ENCODE assay signal across 8 cellular contexts in the genomic region with DNA sequence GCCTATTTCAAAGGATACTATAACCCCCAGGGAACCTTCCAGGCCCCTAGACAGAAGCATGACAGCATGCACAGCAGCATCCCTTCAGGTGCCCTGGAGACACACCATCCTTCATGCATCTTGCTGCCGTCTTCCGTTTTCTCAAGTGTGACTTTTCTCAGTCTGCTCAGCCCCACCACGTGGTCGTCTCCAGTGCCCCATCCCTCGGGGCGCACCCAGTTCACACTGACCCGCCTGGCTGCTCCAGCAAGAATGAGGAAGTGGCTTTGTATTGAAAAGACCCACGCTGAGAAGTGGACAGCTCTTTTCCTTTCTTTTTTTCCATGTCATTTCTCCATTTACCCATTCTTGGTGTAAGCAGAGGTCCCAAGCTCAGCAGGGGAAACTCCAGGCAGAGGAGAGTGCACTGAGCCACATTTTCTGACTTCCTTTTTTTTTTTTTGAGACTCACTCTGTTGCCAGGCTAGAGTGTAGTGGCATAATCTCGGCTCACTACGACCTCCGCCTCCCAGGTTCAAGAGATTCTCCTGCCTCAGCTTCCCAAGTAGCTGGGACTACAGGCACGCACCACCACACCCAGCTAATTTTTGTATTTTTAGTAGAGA. TPM values are rescaled to one million over a fixed set of nuclear protein-coding genes. Genes with fewer than 3 reads are reported as not detected.
DNase-seq lines count a peak whose midpoint lies in the region; ATAC-seq and TF ChIP-seq lines count a peak whose summit lies in the region.

No MANE protein-coding gene starts in this region.

- no peaks in the 10 kb centered on the region for H3K9me3 ChIP-seq in OCI-LY7 (ENCODE audit: low read length)
- H3K9me3 ChIP-seq in CD8-positive, alpha-beta memory T cell (ENCODE audit: low read length) = no peaks in the 10 kb centered on the region

- H3K4me3 Mint-ChIP-seq in activated naive CD4-positive, alpha-beta T cell treated with anti-CD3 and anti-CD28 coated beads, Interleukin-2, amount 10 ng/mL, durations not matched to agents 7 days and 5 days = no peak overlapping the region
- H3K4me3 Mint-ChIP-seq in stimulated activated naive CD8-positive, alpha-beta T cell treated with anti-CD3 and anti-CD28 coated beads, Interleukin-15, amount 100 ng/mL, for 72 hours = no peak overlapping the region
- H3K4me3 Mint-ChIP-seq in CD8-positive, alpha-beta memory T cell = peak overlapping the region in 1 of 7 donors; percentile 30

- no peak overlapping the region for H2AFZ ChIP-seq in OCI-LY7 (ENCODE audit: low read length)

- no peak overlapping the region for H3K4me3 ChIP-seq in OCI-LY7 (ENCODE audit: low read depth, low read length, poor library complexity, severe bottlenecking)
- no peak overlapping the region for H3K4me3 ChIP-seq in fibroblast of pulmonary artery (replicated peaks; ENCODE audit: low read depth, low read length)
- no peak overlapping the region for H3K4me3 ChIP-seq in CD8-positive, alpha-beta memory T cell (ENCODE audit: low read length)

- H3K27ac Mint-ChIP-seq in activated naive CD4-positive, alpha-beta T cell treated with anti-CD3 and anti-CD28 coated beads, Interleukin-2, amount 10 ng/mL, durations not matched to agents 7 days and 5 days = peak overlapping the region; percentile 20
- H3K27ac Mint-ChIP-seq in stimulated activated naive CD8-positive, alpha-beta T cell treated with anti-CD3 and anti-CD28 coated beads, Interleukin-15, amount 100 ng/mL, for 72 hours = peak overlapping the region in 1 of 2 donors; percentile 68
- H3K27ac Mint-ChIP-seq in CD8-positive, alpha-beta memory T cell = peak overlapping the region in 2 of 8 donors; percentile 37 to 40

- ATAC-seq in stimulated activated naive CD8-positive, alpha-beta T cell treated with anti-CD3 and anti-CD28 coated beads, Interleukin-15, amount 100 ng/mL, for 72 hours = peak; percentile 37
- ATAC-seq in HG03045 (IDR thresholded peaks at IDR 0.05; ENCODE audit: unreplicated experiment) (no peak), HG03159 (IDR thresholded peaks at IDR 0.05; ENCODE audit: unreplicated experiment) (no peak)

- H3K79me2 ChIP-seq in OCI-LY7 (ENCODE audit: insufficient read depth, low read depth, low read length) = no peaks in the 10 kb centered on the region

- no peaks in the 10 kb centered on the region for H3K9me2 ChIP-seq in OCI-LY7 (ENCODE audit: insufficient read depth, low read length)

- no peaks in the 10 kb centered on the region for H3K4me1 ChIP-seq in OCI-LY7 (ENCODE audit: insufficient read depth, low read length, poor library complexity, severe bottlenecking)
- no peaks in the 10 kb centered on the region for H3K4me1 ChIP-seq in CD8-positive, alpha-beta memory T cell (ENCODE audit: insufficient read depth, low read length)

- H3K36me3 ChIP-seq in OCI-LY7 (ENCODE audit: insufficient read depth, low read length) = no peaks in the 10 kb centered on the region
- no peaks in the 10 kb centered on the region for H3K36me3 ChIP-seq in CD8-positive, alpha-beta memory T cell (ENCODE audit: insufficient read depth, low read length)

- POLR2A ChIA-PET in OCI-LY7 (lab: Charles Lee) = no interaction called here
- POLR2A ChIA-PET in CD8-positive, alpha-beta memory T cell (lab: Charles Lee) = no interaction called here

- no TSS peak for BruUV-seq in OCI-LY7 (replicated peaks; lab: Mats Ljungman, UMichigan)

- TF ChIP-seq CTCF in OCI-LY7 (conservative IDR thresholded peaks at IDR 0.05; ENCODE audit: low read length) = no peak
- TF ChIP-seq CTCF in fibroblast of pulmonary artery (IDR thresholded peaks at IDR 0.05; ENCODE audit: low read length, missing control alignments) = no peak

- H3K9me3 Mint-ChIP-seq in activated naive CD4-positive, alpha-beta T cell treated with anti-CD3 and anti-CD28 coated beads, Interleukin-2, amount 10 ng/mL, durations not matched to agents 7 days and 5 days = no peaks in the 10 kb centered on the region
- H3K9me3 Mint-ChIP-seq in stimulated activated naive CD8-positive, alpha-beta T cell treated with anti-CD3 and anti-CD28 coated beads, Interleukin-15, amount 100 ng/mL, for 72 hours = no peaks in the 10 kb centered on the region
- H3K9me3 Mint-ChIP-seq in CD8-positive, alpha-beta memory T cell = no peaks in the 10 kb centered on the region

- H4K20me1 ChIP-seq in OCI-LY7 (ENCODE audit: insufficient read depth, low read length) = no peaks in the 10 kb centered on the region

- H3K4me2 ChIP-seq in OCI-LY7 (ENCODE audit: low read length) = no peak overlapping the region

- H3K4me1 Mint-ChIP-seq in activated naive CD4-positive, alpha-beta T cell treated with anti-CD3 and anti-CD28 coated beads, Interleukin-2, amount 10 ng/mL, durations not matched to agents 7 days and 5 days = peaks cover 15% of the 10 kb centered on the region
- peaks cover 7% of the 10 kb centered on the region for H3K4me1 Mint-ChIP-seq in stimulated activated naive CD8-positive, alpha-beta T cell treated with anti-CD3 and anti-CD28 coated beads, Interleukin-15, amount 100 ng/mL, for 72 hours
- peaks cover 0 to 3% (median 3%) of the 10 kb centered on the region in 3 donors for H3K4me1 Mint-ChIP-seq in CD8-positive, alpha-beta memory T cell

- intact Hi-C loops in OCI-LY7 (cut with micrococcal nuclease; ENCODE audit: unreplicated experiment) = no loop called here

- CTCF ChIA-PET in activated naive CD4-positive, alpha-beta T cell treated with anti-CD3 and anti-CD28 coated beads, Interleukin-2, amount 10 ng/mL, durations not matched to agents 7 days and 5 days (lab: Charles Lee) = interaction anchor here (0.6 to 3.1 kb wide), 10 partner anchors 10 to 1709 kb away, joined by 3 to 20 read pairs (median 4); a partner anchor contains a TSS
- CTCF ChIA-PET in OCI-LY7 (lab: Charles Lee; ENCODE audit: unreplicated experiment) = interaction anchor here (0.6 kb wide), 1 partner anchor 162 kb away, joined by 3 read pairs; no protein-coding TSS in a partner anchor
- CTCF ChIA-PET in CD8-positive, alpha-beta memory T cell (lab: Charles Lee) = interaction anchor here (0.7 to 5.4 kb wide), 6 partner anchors 10 to 132 kb away, joined by 3 to 44 read pairs (median 5); no protein-coding TSS in a partner anchor

- peaks cover 23% of the 10 kb centered on the region for H3K27me3 Mint-ChIP-seq in activated naive CD4-positive, alpha-beta T cell treated with anti-CD3 and anti-CD28 coated beads, Interleukin-2, amount 10 ng/mL, durations not matched to agents 7 days and 5 days
- H3K27me3 Mint-ChIP-seq in stimulated activated naive CD8-positive, alpha-beta T cell treated with anti-CD3 and anti-CD28 coated beads, Interleukin-15, amount 100 ng/mL, for 72 hours = peaks cover 3% of the 10 kb centered on the region
- H3K27me3 Mint-ChIP-seq in CD8-positive, alpha-beta memory T cell = peaks cover 0 to 4% of the 10 kb centered on the region in 2 donors

- H3K27ac ChIP-seq in OCI-LY7 (ENCODE audit: low read depth, low read length, poor library complexity, severe bottlenecking) = no peak overlapping the region
- H3K27ac ChIP-seq in CD8-positive, alpha-beta memory T cell (ENCODE audit: low read depth, low read length) = no peak overlapping the region

- no peaks in the 10 kb centered on the region for H3K27me3 ChIP-seq in CD8-positive, alpha-beta memory T cell (ENCODE audit: insufficient read depth, low read length, poor library complexity, severe bottlenecking)

- peaks cover 3% of the 10 kb centered on the region for H3K36me3 Mint-ChIP-seq in activated naive CD4-positive, alpha-beta T cell treated with anti-CD3 and anti-CD28 coated beads, Interleukin-2, amount 10 ng/mL, durations not matched to agents 7 days and 5 days
- H3K36me3 Mint-ChIP-seq in CD8-positive, alpha-beta memory T cell = peaks cover 0 to 24% (median 0%) of the 10 kb centered on the region in 3 donors

- no peak for DNase-seq in activated naive CD4-positive, alpha-beta T cell treated with anti-CD3 and anti-CD28 coated beads, Interleukin-2, amount 10 ng/mL, durations not matched to agents 7 days and 5 days
- DNase-seq in activated naive CD4-positive, alpha-beta T cell treated with Interleukin-2 at 50 U/mL for 16 hours = no peak
- DNase-seq in OCI-LY7 (ENCODE audit: low spot score) (peak; percentile 34), fibroblast of pulmonary artery (ENCODE audit: low read depth) (peak; percentile 53)
- DNase-seq in stimulated activated naive CD8-positive, alpha-beta T cell treated with anti-CD3 and anti-CD28 coated beads, Interleukin-15, amount 100 ng/mL, for 72 hours = no peak
- no peak for DNase-seq in CD8-positive, alpha-beta memory T cell

RNA-seq across cellular contexts. Expression of a gene that starts 14.5 kb away (rescaled TPM):
- 0.33 TPM in 1 of 2 replicates, not detected in the other for total RNA-seq in OCI-LY7 (2014; rRNA removed; shearing (Covaris generic))
- not detected in 2 replicates for total RNA-seq in OCI-LY7 (2022)
- total RNA-seq in CD8-positive, alpha-beta memory T cell = 10 to 100 TPM; 20.7 to 21.1 TPM
- polyA plus RNA-seq in CD8-positive, alpha-beta memory T cell = 8.4 TPM

RNA-seq across cellular contexts. Expression of a gene that starts 50.8 kb away (rescaled TPM):
- 13.5 and 14.3 TPM in 2 replicates for total RNA-seq in OCI-LY7 (2014; rRNA removed; shearing (Covaris generic))
- 49.9 and 57.3 TPM in 2 replicates for total RNA-seq in OCI-LY7 (2022)
- 1 to 10 TPM; 8.9 to 9.1 TPM for total RNA-seq in CD8-positive, alpha-beta memory T cell
- 10.4 TPM for polyA plus RNA-seq in CD8-positive, alpha-beta memory T cell

Comparison
In these comparisons a context has a peak if more than half of its experiments do, and no peak if none do; other contexts are left out.
1. DNase-seq: peak in OCI-LY7 (single experiment) and fibroblast of pulmonary artery (single experiment); none in activated naive CD4-positive, alpha-beta T cell treated with anti-CD3 and anti-CD28 coated beads, Interleukin-2, amount 10 ng/mL, durations not matched to agents 7 days and 5 days (single experiment), activated naive CD4-positive, alpha-beta T cell treated with Interleukin-2 at 50 U/mL for 16 hours (single experiment), stimulated activated naive CD8-positive, alpha-beta T cell treated with anti-CD3 and anti-CD28 coated beads, Interleukin-15, amount 100 ng/mL, for 72 hours (0 of 2) and CD8-positive, alpha-beta memory T cell (0 of 5).
2. RNA of a gene that starts 14.5 kb away (total RNA-seq): 20.7 to 21.1 TPM in CD8-positive, alpha-beta memory T cell; 0.33 TPM in OCI-LY7; every median in the first group is over 10 times any median in the second.